29 cellular contexts compared by ENCODE assay signal in genomic region chr5:28430565-28431178, GRCh38.
DNase-seq lines count a peak whose midpoint lies in the region; ATAC-seq, FAIRE-seq and TF ChIP-seq lines count a peak whose summit lies in the region.
"Had no signal": no experiment of that assay in that cellular context is flagged by ENCODE, and none has a peak within 500 bp of the region (broad histone marks: within the 10 kb centered on the region; RNA-seq: fewer than 3 reads in every experiment).

No MANE protein-coding gene starts in this region.

- FAIRE-seq in RCC 7860 (lab: Jason Lieb, UNC): peak; percentile 81
- FAIRE-seq: GM12891 had no signal

- TF ChIP-seq CTCF in epithelial cell of proximal tubule (conservative IDR thresholded peaks at IDR 0.05; ENCODE audit: low read depth, low read length) (no peak), GM20000 (IDR thresholded peaks at IDR 0.05; ENCODE audit: extremely low read depth, missing control alignments) (no peak)

- DNase-seq in Caki2 (ENCODE audit: low read depth) (peak; percentile 61), RCC 7860 (ENCODE audit: low spot score) (peak; percentile 58), epithelial cell of proximal tubule (ENCODE audit: low read depth) (peak; percentile 35), kidney tubule cell (ENCODE audit: low spot score) (peak; percentile 65), GM20000 (ENCODE audit: low spot score) (no peak), NCI-H748 treated with DMSO at 0.1 percent for 48 hours (lab: John Stamatoyannopoulos, UW) (no peak)
- no peak for DNase-seq in stimulated activated naive CD4-positive, alpha-beta T cell (lab: John Stamatoyannopoulos, UW)
- DNase-seq: CD4-positive, alpha-beta memory T cell; COR-L47; DMS79 treated with DMSO at 0.1 percent for 48 hours; GF-D8; GM23248; H9; Karpas-422; NCI-H1092; NCI-H1417 treated with DMSO at 0.1 percent for 48 hours; NCI-H187; NCI-H2081 treated with DMSO at 0.1 percent for 48 hours; NCI-H2171; NCI-H226; NCI-H510A; NCI-H774; PC-3; SJCRH30 had no signal

- H3K4me3 ChIP-seq in epithelial cell of proximal tubule (ENCODE audit: low read depth, low read length): no peak overlapping the region
- H3K4me3 ChIP-seq: BLaER1 treated with 17β-estradiol and CSF1 and Interleukin-3, amounts not matched to agents 10 nM and 100 nM; GM23248; SJCRH30 had no signal

- no peak for ATAC-seq in HG03571 (IDR thresholded peaks at IDR 0.05; ENCODE audit: unreplicated experiment)
- ATAC-seq: PC-3, Right ventricle myocardium inferior, SK-N-SH treated with all-trans-retinoic acid at 6 μM for 48 hours had no signal

- in situ Hi-C loops in Caki2 (cut with HindIII; ENCODE audit: low pct_unique_long_range_greater_than_20kb, low sequenced_read_pairs): no loop called here

Comparison
In these comparisons a context has a peak if more than half of its experiments do, and no peak if none do; other contexts are left out.
1. DNase-seq: peak in Caki2 (single experiment), RCC 7860 (single experiment), epithelial cell of proximal tubule (single experiment) and kidney tubule cell (single experiment); none in GM20000 (single experiment), NCI-H748 treated with DMSO at 0.1 percent for 48 hours (single experiment) and stimulated activated naive CD4-positive, alpha-beta T cell (0 of 6).